In the genomic region with DNA sequence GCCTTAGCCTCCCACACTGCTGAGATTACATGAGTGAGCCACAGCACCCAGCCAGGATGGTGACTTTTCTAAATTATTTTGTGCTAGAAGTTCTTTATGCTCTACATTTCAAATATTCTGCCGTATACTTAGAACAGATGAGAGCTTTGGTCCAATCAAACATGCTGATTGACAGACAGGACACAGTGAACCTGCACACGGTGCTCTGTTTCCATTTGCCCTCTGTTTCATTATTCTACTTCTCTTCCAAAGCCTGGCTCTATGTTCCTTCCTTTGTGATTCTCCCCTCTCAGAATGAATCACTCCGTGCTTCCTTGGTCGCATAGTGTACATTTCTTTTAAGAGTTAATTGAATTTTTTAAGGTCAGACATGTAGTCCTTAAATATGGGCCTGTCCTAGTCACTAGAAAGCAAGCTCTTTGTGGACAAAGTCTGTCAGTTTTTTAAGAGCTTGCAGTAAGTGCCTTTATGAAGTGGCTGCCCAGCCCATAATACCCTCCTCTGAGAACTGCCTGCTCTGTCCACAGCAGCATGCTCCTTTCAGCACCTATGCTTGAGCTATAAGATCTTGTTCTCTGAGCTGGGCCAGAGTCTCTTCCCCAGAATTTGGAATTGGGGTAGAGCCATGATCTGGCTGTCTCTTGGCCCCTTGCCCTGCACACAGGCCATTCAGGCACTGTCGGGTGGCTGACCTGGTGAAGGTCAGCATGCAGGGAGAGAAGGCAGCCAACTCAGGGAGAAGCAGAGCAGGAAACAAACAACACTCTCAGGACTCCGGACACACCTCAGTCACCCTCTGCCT, we compare ENCODE assay signal across 16 cellular contexts.
DNase-seq lines count a peak whose midpoint lies in the region; ATAC-seq and TF ChIP-seq lines count a peak whose summit lies in the region.
"Had no signal": no experiment of that assay in that cellular context is flagged by ENCODE, and none has a peak within 500 bp of the region (broad histone marks: within the 10 kb centered on the region; RNA-seq: fewer than 3 reads in every experiment).

No MANE protein-coding gene starts in this region.

- no peak for DNase-seq in AG04450 (ENCODE audit: low read depth, low spot score)
- no peak for DNase-seq in RWPE2 (ENCODE audit: low spot score)
- DNase-seq in heart left ventricle: peak; percentile 59 to 88 (median 81)
- DNase-seq in mucosa of gallbladder (ENCODE audit: low spot score): peak; percentile 20
- no peak for DNase-seq in NCI-H2227 (lab: John Stamatoyannopoulos, UW; ENCODE audit: unreplicated experiment)
- no peak for DNase-seq in GM19238 (ENCODE audit: insufficient read length, low spot score)
- no peak for DNase-seq in NCI-H146 (lab: John Stamatoyannopoulos, UW)
- DNase-seq: activated CD4-positive, alpha-beta T cell treated with anti-CD3 and anti-CD28 coated beads for 4 hours; activated T-cell treated with anti-CD3 and anti-CD28 coated beads, Interleukin-2, amount 50 U/mL, for 72 hours; gastrocnemius medialis; NCI-H2171; nucleus accumbens; stimulated activated CD4-positive, alpha-beta T cell treated with anti-CD3 and anti-CD28 coated beads, Interleukin-15, amount 100 ng/mL, for 24 hours; T-helper 17 cell had no signal

- TF ChIP-seq CTCF in AG04450 (IDR thresholded peaks at IDR 0.05; ENCODE audit: low read depth, low read length): no peak
- no peak for TF ChIP-seq CTCF in RWPE2 (IDR thresholded peaks at IDR 0.05; ENCODE audit: poor library complexity, severe bottlenecking)
- TF ChIP-seq CTCF in heart left ventricle (IDR thresholded peaks at IDR 0.05): no peak

- H3K36me3 ChIP-seq in RWPE2 (ENCODE audit: low read depth): no peaks in the 10 kb centered on the region
- no peaks in the 10 kb centered on the region for H3K36me3 ChIP-seq in heart left ventricle
- H3K36me3 ChIP-seq: gastrocnemius medialis, tibial nerve had no signal

- POLR2A ChIA-PET in AG04450 (lab: Yijun Ruan, JAX): no interaction called here

- ATAC-seq in RWPE2 (ENCODE audit: low read depth): 0 out of 3 replicates have a peak, but pooled peaks have one; percentile 12
- ATAC-seq in heart left ventricle: peak; percentile 86 to 93 (median 91)
- no peak for ATAC-seq in GM21381 (IDR thresholded peaks at IDR 0.05; ENCODE audit: unreplicated experiment)
- ATAC-seq: activated T-cell treated with anti-CD3 and anti-CD28 coated beads, Interleukin-2, amount 50 U/mL, for 72 hours; T-helper 17 cell had no signal

- no peaks in the 10 kb centered on the region for H3K4me1 ChIP-seq in RWPE2 (ENCODE audit: insufficient read depth, poor library complexity, severe bottlenecking)
- H3K4me1 ChIP-seq in heart left ventricle: peaks cover 7 to 49% (median 28%) of the 10 kb centered on the region in 12 donors

- intact Hi-C loops in heart left ventricle (cut with DNase I): loop anchor here in 5 of 10 donors (5.0 to 10.0 kb wide), 4 partner anchors 39 to 211 kb away; a partner anchor contains a TSS

- no peak for TF ChIP-seq POLR2A in heart left ventricle (IDR thresholded peaks at IDR 0.05)

- WGBS in heart left ventricle, 4 donors: 36 to 52% (median 42%) methylated on average over 6 of the region's 6 CpGs

- H3K4me3 ChIP-seq in AG04450 (ENCODE audit: low read depth, low read length) (no peak overlapping the region), RWPE2 (ENCODE audit: severe bottlenecking) (no peak overlapping the region), heart left ventricle (no peak overlapping the region)
- H3K4me3 ChIP-seq: gastrocnemius medialis, tibial nerve had no signal

- H3K9me3 ChIP-seq in AG04450 (ENCODE audit: control insufficient read depth, insufficient read depth, low read length): peaks cover 4% of the 10 kb centered on the region; the same call in 1 of the 2 replicates
- no peaks in the 10 kb centered on the region for H3K9me3 ChIP-seq in RWPE2 (ENCODE audit: severe bottlenecking)
- H3K9me3 ChIP-seq in heart left ventricle: peaks cover 0 to 8% (median 2%) of the 10 kb centered on the region in 12 donors
- H3K9me3 ChIP-seq: gastrocnemius medialis had no signal

- CTCF ChIA-PET in AG04450 (lab: Charles Lee): interaction anchor here (1.0 to 1.7 kb wide), 3 partner anchors 12 to 240 kb away, joined by 3 to 4 read pairs (median 4); no protein-coding TSS in a partner anchor

- H3K27me3 ChIP-seq in AG04450 (ENCODE audit: control insufficient read depth, insufficient read depth, low read length): no peaks in the 10 kb centered on the region
- no peaks in the 10 kb centered on the region for H3K27me3 ChIP-seq in RWPE2 (ENCODE audit: insufficient read depth, poor library complexity, severe bottlenecking)
- H3K27me3 ChIP-seq in heart left ventricle: no peaks in the 10 kb centered on the region
- H3K27me3 ChIP-seq: gastrocnemius medialis, tibial nerve had no signal

- H3K27ac ChIP-seq in AG04450 (ENCODE audit: low read depth, low read length): peak overlapping the region; percentile 12
- H3K27ac ChIP-seq in RWPE2 (ENCODE audit: poor library complexity, severe bottlenecking): no peak overlapping the region
- peak overlapping the region; percentile 28 to 83 (median 68) for H3K27ac ChIP-seq in heart left ventricle
- H3K27ac ChIP-seq: gastrocnemius medialis had no signal

Comparison
In these comparisons a context has a peak if more than half of its experiments do, and no peak if none do; other contexts are left out.
1. DNase-seq: peak in heart left ventricle (5 of 5) and mucosa of gallbladder (single experiment); none in AG04450 (single experiment), RWPE2 (single experiment), NCI-H2227 (single experiment), GM19238 (single experiment) and NCI-H146 (single experiment).